8 cellular contexts compared by ENCODE assay signal in genomic region chr12:92466391-92467305, GRCh38.
DNase-seq lines count a peak whose midpoint lies in the region; ATAC-seq and TF ChIP-seq lines count a peak whose summit lies in the region.

No MANE protein-coding gene starts in this region.

- H3K79me1 ChIP-seq in mesenchymal stem cell (replicated peaks; ENCODE audit: low read length, poor library complexity, severe bottlenecking), result no peaks in the 10 kb centered on the region

- peaks cover 69% of the 10 kb centered on the region for H3K4me1 Mint-ChIP-seq in activated T-cell treated with anti-CD3 and anti-CD28 coated beads, Interleukin-2, amount 50 U/mL, for 24 hours (ENCODE audit: low read depth)

- H4K8ac ChIP-seq in mesenchymal stem cell (ENCODE audit: low read length), result peak overlapping the region; percentile 78

- WGBS in mesenchymal stem cell, result 56% methylated on average over 13 of the region's 13 CpGs

- H3K18ac ChIP-seq in mesenchymal stem cell (ENCODE audit: low read depth in 1 of 2, low read length in 2 of 2), result peak overlapping the region in 1 of 2 experiments; percentile 66

- no peak overlapping the region for H2BK15ac ChIP-seq in mesenchymal stem cell (ENCODE audit: low read depth, poor library complexity, severe bottlenecking)

- H2AFZ ChIP-seq in mesenchymal stem cell (ENCODE audit: low read depth, low read length), result no peak overlapping the region

- no peak overlapping the region for H2BK120ac ChIP-seq in mesenchymal stem cell (ENCODE audit: low read depth, low read length)

- H3K9me3 Mint-ChIP-seq in activated T-cell treated with anti-CD3 and anti-CD28 coated beads, Interleukin-2, amount 50 U/mL, for 24 hours, result no peaks in the 10 kb centered on the region

- H3K27ac ChIP-seq in SJCRH30 (peak overlapping the region; percentile 94), mesenchymal stem cell (ENCODE audit: low read length, poor library complexity, severe bottlenecking) (no peak overlapping the region)

- H3K23ac ChIP-seq in mesenchymal stem cell (ENCODE audit: low read length in 2 of 2), result no peak overlapping the region

- H4K91ac ChIP-seq in mesenchymal stem cell (ENCODE audit: low read length), result no peak overlapping the region

- no peaks in the 10 kb centered on the region for H3K27me3 Mint-ChIP-seq in activated T-cell treated with anti-CD3 and anti-CD28 coated beads, Interleukin-2, amount 50 U/mL, for 24 hours

- H3K4me1 ChIP-seq in SJCRH30 (peaks cover 50% of the 10 kb centered on the region), mesenchymal stem cell (ENCODE audit: control insufficient read depth, insufficient read depth, low read depth, low read length) (no peaks in the 10 kb centered on the region)

- TF ChIP-seq CTCF in GM13976 (IDR thresholded peaks at IDR 0.05; ENCODE audit: borderline replicate concordance, control extremely low read depth, extremely low read depth, insufficient read depth, missing control alignments), result no peak

- DNase-seq in SIG-M5 treated with dmso at 0.1 percent for 504 hours (lab: John Stamatoyannopoulos, UW; ENCODE audit: unreplicated experiment) (peak; percentile 59), SIG-M5 (lab: John Stamatoyannopoulos, UW) (no peak), SJCRH30 (peak; percentile 87 to 97), mesenchymal stem cell (peak; percentile 73), GM13976 (ENCODE audit: low spot score) (no peak)
- no peak for DNase-seq in activated effector memory CD4-positive, alpha-beta T cell treated with anti-CD3 and anti-CD28 coated beads, Interleukin-2, amount 50 U/mL, for 16 hours
- DNase-seq in activated T-cell treated with anti-CD3 and anti-CD28 coated beads, Interleukin-2, amount 50 U/mL, for 24 hours, result no peak

- no peak overlapping the region for H3K4ac ChIP-seq in mesenchymal stem cell (ENCODE audit: low read depth in 1 of 2, low read length in 2 of 2)

- H3K36me3 ChIP-seq in SJCRH30 (no peaks in the 10 kb centered on the region), mesenchymal stem cell (ENCODE audit: control insufficient read depth in 1 of 2, insufficient read depth in 2 of 2, low read depth in 1 of 2, low read length in 2 of 2) (no peaks in the 10 kb centered on the region)

- H3K9me3 ChIP-seq in SJCRH30 (replicated peaks) (no peaks in the 10 kb centered on the region), mesenchymal stem cell (ENCODE audit: control insufficient read depth, low read length) (no peaks in the 10 kb centered on the region)

- ATAC-seq in HG03139 (IDR thresholded peaks at IDR 0.05; ENCODE audit: unreplicated experiment), result peak; percentile 32

- H3K36me3 Mint-ChIP-seq in activated T-cell treated with anti-CD3 and anti-CD28 coated beads, Interleukin-2, amount 50 U/mL, for 24 hours (ENCODE audit: low read depth), result no peaks in the 10 kb centered on the region

- no peak overlapping the region for H2AK5ac ChIP-seq in mesenchymal stem cell (ENCODE audit: low read length, severe bottlenecking)

- H3K4me3 ChIP-seq in SJCRH30 (peak overlapping the region; percentile 53), mesenchymal stem cell (ENCODE audit: insufficient read depth in 1 of 2, low read depth in 1 of 2, low read length in 2 of 2) (no peak overlapping the region)

- H3K27me3 ChIP-seq in SJCRH30 (no peaks in the 10 kb centered on the region), mesenchymal stem cell (ENCODE audit: control insufficient read depth in 1 of 2, insufficient read depth in 1 of 2, low read length in 2 of 2) (no peaks in the 10 kb centered on the region)

- no peak overlapping the region for H3K27ac Mint-ChIP-seq in activated T-cell treated with anti-CD3 and anti-CD28 coated beads, Interleukin-2, amount 50 U/mL, for 24 hours

- H2BK12ac ChIP-seq in mesenchymal stem cell (ENCODE audit: low read length in 2 of 2), result peak overlapping the region in 1 of 2 experiments; percentile 31

- no peak overlapping the region for H3K4me2 ChIP-seq in mesenchymal stem cell (ENCODE audit: low read length, poor library complexity, severe bottlenecking)

- no peak overlapping the region for H3K14ac ChIP-seq in mesenchymal stem cell (ENCODE audit: low read length in 2 of 2)

- H3K9ac ChIP-seq in mesenchymal stem cell (ENCODE audit: low read length), result no peak overlapping the region

- no peak overlapping the region for H2BK5ac ChIP-seq in mesenchymal stem cell (ENCODE audit: low read depth, low read length, poor library complexity, severe bottlenecking)

- no peak overlapping the region for H3K4me3 Mint-ChIP-seq in activated T-cell treated with anti-CD3 and anti-CD28 coated beads, Interleukin-2, amount 50 U/mL, for 24 hours

- in situ Hi-C loops in GM13976 (cut with MboI; ENCODE audit: low sequenced_read_pairs, unreplicated experiment), result loop anchor here (10.0 to 25.0 kb wide), 2 partner anchors 96 to 322 kb away; partner anchors contain the start of gene BTG1

Comparison
In these comparisons a context has a peak if more than half of its experiments do, and no peak if none do; other contexts are left out.
1. DNase-seq: peak in SIG-M5 treated with dmso at 0.1 percent for 504 hours (single experiment), SJCRH30 (2 of 2) and mesenchymal stem cell (single experiment); none in SIG-M5 (single experiment), activated effector memory CD4-positive, alpha-beta T cell treated with anti-CD3 and anti-CD28 coated beads, Interleukin-2, amount 50 U/mL, for 16 hours (single experiment), activated T-cell treated with anti-CD3 and anti-CD28 coated beads, Interleukin-2, amount 50 U/mL, for 24 hours (single experiment) and GM13976 (single experiment).